11 cellular contexts compared by ENCODE assay signal in the genomic region with DNA sequence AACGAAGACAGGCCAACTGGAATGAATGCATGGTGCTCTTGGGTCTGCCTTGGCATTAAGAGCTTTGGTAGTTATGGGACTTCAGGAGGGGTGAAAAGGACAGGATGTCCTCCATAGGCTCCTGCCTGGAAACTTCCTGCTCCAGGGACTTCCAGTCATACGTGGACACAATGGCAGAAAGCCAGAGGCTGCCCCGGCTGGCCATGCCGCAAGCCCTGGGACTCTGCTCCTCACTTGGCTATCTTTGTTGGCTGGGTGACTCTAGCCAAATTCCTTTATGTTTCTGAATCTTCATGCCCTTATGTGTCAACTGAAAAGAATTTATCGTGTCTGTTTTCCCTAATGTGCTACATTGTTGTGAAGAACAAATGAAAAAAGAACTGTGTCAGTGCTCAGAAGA.
DNase-seq lines count a peak whose midpoint lies in the region; ATAC-seq and TF ChIP-seq lines count a peak whose summit lies in the region.
"Had no signal": no experiment of that assay in that cellular context is flagged by ENCODE, and none has a peak within 500 bp of the region (broad histone marks: within the 10 kb centered on the region; RNA-seq: fewer than 3 reads in every experiment).

No MANE protein-coding gene starts in this region.

- 34 to 40% methylated on average over 1 to 3 of the region's 5 CpGs for WGBS in gastroesophageal sphincter (ENCODE audit: low coverage in 1 of 2), 2 donors

- H4K20me1 ChIP-seq in osteoblast (ENCODE audit: insufficient read depth, low read length) = peaks cover 3% of the 10 kb centered on the region

- H3K9me3 ChIP-seq in adipocyte (ENCODE audit: control insufficient read depth, low read length) (no peaks in the 10 kb centered on the region), gastroesophageal sphincter (no peaks in the 10 kb centered on the region), osteoblast (ENCODE audit: low read depth, low read length) (no peaks in the 10 kb centered on the region)

- H3K9me3 Mint-ChIP-seq in activated T-cell treated with anti-CD3 and anti-CD28 coated beads, Interleukin-2, amount 50 U/mL, for 4 hours = no peaks in the 10 kb centered on the region
- H3K9me3 Mint-ChIP-seq: CD8-positive, alpha-beta T cell had no signal

- ATAC-seq in gastroesophageal sphincter = peak; percentile 53
- ATAC-seq in HG03108 (IDR thresholded peaks at IDR 0.05; ENCODE audit: unreplicated experiment) = no peak
- ATAC-seq in activated T-cell treated with anti-CD3 and anti-CD28 coated beads, Interleukin-2, amount 50 U/mL, for 4 hours = no peak
- no peak for ATAC-seq in HG03025 (IDR thresholded peaks at IDR 0.05; ENCODE audit: low FRiP score, unreplicated experiment)
- ATAC-seq: CD8-positive, alpha-beta T cell had no signal

- no peaks in the 10 kb centered on the region for H3K27me3 Mint-ChIP-seq in activated T-cell treated with anti-CD3 and anti-CD28 coated beads, Interleukin-2, amount 50 U/mL, for 4 hours (ENCODE audit: low read depth)
- H3K27me3 Mint-ChIP-seq: activated naive CD8-positive, alpha-beta T cell treated with anti-CD3 and anti-CD28 coated beads for 36 hours had no signal

- H3K36me3 ChIP-seq in adipocyte (ENCODE audit: control insufficient read depth, insufficient read depth, low read length, severe bottlenecking) (no peaks in the 10 kb centered on the region), gastroesophageal sphincter (no peaks in the 10 kb centered on the region), osteoblast (ENCODE audit: insufficient read depth, low read length) (no peaks in the 10 kb centered on the region)

- H2AFZ ChIP-seq in osteoblast (ENCODE audit: low read length) = peak overlapping the region; percentile 18

- H3K27ac ChIP-seq in gastroesophageal sphincter (peak overlapping the region in 2 of 4 donors; percentile 8 to 28), osteoblast (ENCODE audit: low read depth, low read length) (peak overlapping the region; percentile 62)

- no peak overlapping the region for H3K4me3 ChIP-seq in AG09309 (ENCODE audit: control insufficient read depth, low read depth, low read length)
- H3K4me3 ChIP-seq in adipocyte (ENCODE audit: low read length) = peak overlapping the region; percentile 47
- no peak overlapping the region for H3K4me3 ChIP-seq in gastroesophageal sphincter
- H3K4me3 ChIP-seq in osteoblast (ENCODE audit: insufficient read depth, low read length) = no peak overlapping the region

- TF ChIP-seq CTCF in AG09309 (IDR thresholded peaks at IDR 0.05; ENCODE audit: control insufficient read depth, insufficient read depth, low read depth, low read length, missing control alignments) (no peak), gastroesophageal sphincter (IDR thresholded peaks at IDR 0.05) (no peak), osteoblast (IDR thresholded peaks at IDR 0.05; ENCODE audit: extremely low read depth, low read depth, low read length) (no peak)

- TF ChIP-seq EP300 in gastroesophageal sphincter (IDR thresholded peaks at IDR 0.05) = no peak

- DNase-seq in AG09309 (ENCODE audit: low read depth) = peak; percentile 66
- DNase-seq in adipocyte (ENCODE audit: low read depth) = peak; percentile 62
- DNase-seq in osteoblast (ENCODE audit: insufficient read length, low spot score, missing footprints) = peak; percentile 94
- no peak for DNase-seq in NCI-H524 treated with DMSO at 0.1 percent for 48 hours (lab: John Stamatoyannopoulos, UW)
- DNase-seq in activated T-cell treated with anti-CD3 and anti-CD28 coated beads, Interleukin-2, amount 50 U/mL, for 4 hours = no peak
- DNase-seq: activated naive CD8-positive, alpha-beta T cell treated with anti-CD3 and anti-CD28 coated beads for 36 hours; CD8-positive, alpha-beta T cell; T-helper 9 cell had no signal

- H3K27me3 ChIP-seq in adipocyte (replicated peaks; ENCODE audit: control insufficient read depth, insufficient read depth, low read length) (no peaks in the 10 kb centered on the region), gastroesophageal sphincter (no peaks in the 10 kb centered on the region), osteoblast (ENCODE audit: insufficient read depth, low read length) (no peaks in the 10 kb centered on the region)

- H3K79me2 ChIP-seq in osteoblast (ENCODE audit: insufficient read depth, low read length) = peaks cover 8% of the 10 kb centered on the region

- H3K9ac ChIP-seq in adipocyte (ENCODE audit: low read length) = no peak overlapping the region

- peak overlapping the region; percentile 35 for H3K4me2 ChIP-seq in osteoblast (ENCODE audit: insufficient read depth, low read length)

- no peak overlapping the region for H3K4me3 Mint-ChIP-seq in activated T-cell treated with anti-CD3 and anti-CD28 coated beads, Interleukin-2, amount 50 U/mL, for 4 hours
- H3K4me3 Mint-ChIP-seq: activated naive CD8-positive, alpha-beta T cell treated with anti-CD3 and anti-CD28 coated beads for 36 hours; CD8-positive, alpha-beta T cell had no signal

- no peaks in the 10 kb centered on the region for H3K4me1 Mint-ChIP-seq in activated T-cell treated with anti-CD3 and anti-CD28 coated beads, Interleukin-2, amount 50 U/mL, for 4 hours (ENCODE audit: low read depth)
- H3K4me1 Mint-ChIP-seq: activated naive CD8-positive, alpha-beta T cell treated with anti-CD3 and anti-CD28 coated beads for 36 hours had no signal

- H3K36me3 Mint-ChIP-seq in activated T-cell treated with anti-CD3 and anti-CD28 coated beads, Interleukin-2, amount 50 U/mL, for 4 hours (ENCODE audit: insufficient read depth) = peaks cover 9% of the 10 kb centered on the region
- H3K36me3 Mint-ChIP-seq: CD8-positive, alpha-beta T cell had no signal

- TF ChIP-seq POLR2A in gastroesophageal sphincter (IDR thresholded peaks at IDR 0.05) = no peak

- peaks cover 48% of the 10 kb centered on the region for H3K4me1 ChIP-seq in adipocyte (ENCODE audit: control insufficient read depth, insufficient read depth, low read length)
- peaks cover 0 to 27% (median 3%) of the 10 kb centered on the region in 3 donors for H3K4me1 ChIP-seq in gastroesophageal sphincter
- H3K4me1 ChIP-seq in osteoblast (ENCODE audit: insufficient read depth, low read length) = peaks cover 46% of the 10 kb centered on the region

Comparison
In these comparisons a context has a peak if more than half of its experiments do, and no peak if none do; other contexts are left out.
1. DNase-seq: peak in AG09309 (single experiment), adipocyte (single experiment) and osteoblast (single experiment); none in NCI-H524 treated with DMSO at 0.1 percent for 48 hours (single experiment) and activated T-cell treated with anti-CD3 and anti-CD28 coated beads, Interleukin-2, amount 50 U/mL, for 4 hours (single experiment).